ENCODE assay signal across 1 cellular context in genomic region chr9:5843450-5844249, GRCh38.
A peak's percentile ranks its signal among the peaks of the same experiment; 100 is the strongest.
TF ChIP-seq lines count a peak whose summit lies in the region.

No MANE protein-coding gene starts in this region.

TF ChIP-seq in HepG2, 621 proteins besides CTCF, POLR2A, EP300 and RAD21 (continued from another document):
- TF ChIP-seq ZNF512B (CRISPR knock-in tag; IDR thresholded peaks at IDR 0.05; ENCODE audit: borderline replicate concordance): no peak
- TF ChIP-seq SNAPC4 (CRISPR knock-in tag; IDR thresholded peaks at IDR 0.05): peak; percentile 60; the same call in 1 of the 2 replicates
- TF ChIP-seq ZBTB8A (CRISPR knock-in tag; IDR thresholded peaks at IDR 0.05; ENCODE audit: borderline replicate concordance, low read depth): no peak
- TF ChIP-seq HMG20A (CRISPR knock-in tag; IDR thresholded peaks at IDR 0.05; ENCODE audit: borderline replicate concordance): peak; percentile 49; the same call in 1 of the 2 replicates
- no peak for TF ChIP-seq ZNF670 (CRISPR knock-in tag; IDR thresholded peaks at IDR 0.05; ENCODE audit: borderline replicate concordance)
- no peak for TF ChIP-seq FOSL1 (CRISPR knock-in tag; IDR thresholded peaks at IDR 0.05; ENCODE audit: borderline replicate concordance)
- no peak for TF ChIP-seq PCBP1 (IDR thresholded peaks at IDR 0.05; ENCODE audit: borderline replicate concordance, low read depth, low read length)
- no peak for TF ChIP-seq ZNF839 (CRISPR knock-in tag; IDR thresholded peaks at IDR 0.05; ENCODE audit: borderline replicate concordance)
- no peak for TF ChIP-seq MEF2D (CRISPR knock-in tag; IDR thresholded peaks at IDR 0.05)
- TF ChIP-seq ZFP36L2 (CRISPR knock-in tag; IDR thresholded peaks at IDR 0.05): no peak
- no peak for TF ChIP-seq ZNF329 (CRISPR knock-in tag; IDR thresholded peaks at IDR 0.05; ENCODE audit: low read depth)
- no peak for TF ChIP-seq MEIS1 (CRISPR knock-in tag; IDR thresholded peaks at IDR 0.05; ENCODE audit: borderline replicate concordance)
- TF ChIP-seq ZBTB37 (CRISPR knock-in tag; IDR thresholded peaks at IDR 0.05): no peak
- TF ChIP-seq GPBP1L1 (CRISPR knock-in tag; IDR thresholded peaks at IDR 0.05): no peak
- no peak for TF ChIP-seq GLMP (CRISPR knock-in tag; IDR thresholded peaks at IDR 0.05; ENCODE audit: borderline replicate concordance)
- peak; percentile 53; the same call in 1 of the 2 replicates for TF ChIP-seq STAT5B (CRISPR knock-in tag; IDR thresholded peaks at IDR 0.05)
- TF ChIP-seq ZNF556 (CRISPR knock-in tag; IDR thresholded peaks at IDR 0.05; ENCODE audit: borderline replicate concordance): no peak
- TF ChIP-seq MYPOP (CRISPR knock-in tag; IDR thresholded peaks at IDR 0.05): no peak; the same call in 1 of the 2 replicates
- TF ChIP-seq TBX2 (CRISPR knock-in tag; IDR thresholded peaks at IDR 0.05; ENCODE audit: borderline replicate concordance): no peak
- TF ChIP-seq GZF1 (CRISPR knock-in tag; IDR thresholded peaks at IDR 0.05): no peak
- 0 out of 2 replicates have a peak, but pooled peaks have one; percentile 8 for TF ChIP-seq ZBTB33 (CRISPR knock-in tag; IDR thresholded peaks at IDR 0.05)
- TF ChIP-seq ZNF562 (CRISPR knock-in tag; IDR thresholded peaks at IDR 0.05; ENCODE audit: borderline replicate concordance): no peak
- TF ChIP-seq ZSCAN20 (CRISPR knock-in tag; IDR thresholded peaks at IDR 0.05; ENCODE audit: borderline replicate concordance): no peak
- TF ChIP-seq MLLT10 (CRISPR knock-in tag; IDR thresholded peaks at IDR 0.05): no peak
- TF ChIP-seq MEIS2 (CRISPR knock-in tag; IDR thresholded peaks at IDR 0.05): no peak
